In the genomic region with DNA sequence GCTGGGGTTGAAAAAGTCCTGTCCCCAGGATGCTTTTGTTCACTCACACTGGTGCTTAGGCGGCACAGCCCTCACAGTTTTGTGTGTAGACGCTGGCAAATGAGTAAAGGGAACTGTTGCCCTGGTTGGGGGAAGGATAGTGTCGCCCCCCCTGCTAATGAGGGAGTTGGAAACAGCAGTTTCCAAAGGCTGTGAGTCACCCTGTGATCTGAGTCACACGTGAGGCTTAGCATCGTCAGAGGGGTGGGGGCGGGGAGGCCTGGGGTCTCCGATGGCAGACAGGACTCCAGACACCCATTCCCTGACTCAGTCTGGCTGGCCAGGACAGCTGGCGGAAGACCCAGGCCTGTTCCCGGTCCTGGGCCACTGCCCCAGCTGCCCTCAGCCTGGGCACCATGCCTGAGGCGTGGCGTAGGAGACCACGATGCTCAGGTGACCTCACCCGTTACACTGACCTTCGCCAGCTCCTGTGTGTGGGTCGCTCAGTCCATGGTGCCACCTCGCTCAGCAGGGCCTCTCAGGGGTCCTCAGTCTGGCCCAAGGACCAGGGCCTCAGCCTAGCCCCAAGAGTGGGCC, we compare ENCODE assay signal across 1 cellular context.
TF ChIP-seq lines count a peak whose summit lies in the region.

No MANE protein-coding gene starts in this region.

TF ChIP-seq in GM12878, 131 proteins besides CTCF, POLR2A, EP300 and RAD21:
- TF ChIP-seq YBX1 (IDR thresholded peaks at IDR 0.05) (no peak), WRNIP1 (IDR thresholded peaks at IDR 0.05; ENCODE audit: borderline replicate concordance, low read depth, low read length) (no peak), JUNB (IDR thresholded peaks at IDR 0.05) (peak; percentile 53), EED (IDR thresholded peaks at IDR 0.05; ENCODE audit: low read depth) (peak; percentile 60), MTA3 (IDR thresholded peaks at IDR 0.05; ENCODE audit: borderline replicate concordance, low read length) (no peak), DPF2 (IDR thresholded peaks at IDR 0.05) (no peak), BHLHE40 (IDR thresholded peaks at IDR 0.05; ENCODE audit: borderline replicate concordance in 1 of 2, low read depth in 2 of 2, low read length in 1 of 2) (peak; percentile 19 to 27; a peak in 1 of 4 replicates), KLF5 (IDR thresholded peaks at IDR 0.05; ENCODE audit: partially characterized antibody) (no peak), ZNF622 (IDR thresholded peaks at IDR 0.05) (no peak), RB1 (IDR thresholded peaks at IDR 0.05; ENCODE audit: borderline replicate concordance) (no peak), MEF2A (IDR thresholded peaks at IDR 0.05; ENCODE audit: insufficient read depth, low read depth, low read length) (no peak), SREBF2 (IDR thresholded peaks at IDR 0.05; ENCODE audit: low read length) (no peak), ZSCAN29 (IDR thresholded peaks at IDR 0.05) (no peak), NFYA (IDR thresholded peaks at IDR 0.05; ENCODE audit: borderline replicate concordance, low read depth, low read length) (no peak), NR2C1 (IDR thresholded peaks at IDR 0.05) (no peak)
- TF ChIP-seq, protein P1, sequence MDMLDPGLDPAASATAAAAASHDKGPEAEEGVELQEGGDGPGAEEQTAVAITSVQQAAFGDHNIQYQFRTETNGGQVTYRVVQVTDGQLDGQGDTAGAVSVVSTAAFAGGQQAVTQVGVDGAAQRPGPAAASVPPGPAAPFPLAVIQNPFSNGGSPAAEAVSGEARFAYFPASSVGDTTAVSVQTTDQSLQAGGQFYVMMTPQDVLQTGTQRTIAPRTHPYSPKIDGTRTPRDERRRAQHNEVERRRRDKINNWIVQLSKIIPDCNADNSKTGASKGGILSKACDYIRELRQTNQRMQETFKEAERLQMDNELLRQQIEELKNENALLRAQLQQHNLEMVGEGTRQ (IDR thresholded peaks at IDR 0.05; ENCODE audit: borderline replicate concordance, low read depth, low read length): no peak
- TF ChIP-seq, protein P2, sequence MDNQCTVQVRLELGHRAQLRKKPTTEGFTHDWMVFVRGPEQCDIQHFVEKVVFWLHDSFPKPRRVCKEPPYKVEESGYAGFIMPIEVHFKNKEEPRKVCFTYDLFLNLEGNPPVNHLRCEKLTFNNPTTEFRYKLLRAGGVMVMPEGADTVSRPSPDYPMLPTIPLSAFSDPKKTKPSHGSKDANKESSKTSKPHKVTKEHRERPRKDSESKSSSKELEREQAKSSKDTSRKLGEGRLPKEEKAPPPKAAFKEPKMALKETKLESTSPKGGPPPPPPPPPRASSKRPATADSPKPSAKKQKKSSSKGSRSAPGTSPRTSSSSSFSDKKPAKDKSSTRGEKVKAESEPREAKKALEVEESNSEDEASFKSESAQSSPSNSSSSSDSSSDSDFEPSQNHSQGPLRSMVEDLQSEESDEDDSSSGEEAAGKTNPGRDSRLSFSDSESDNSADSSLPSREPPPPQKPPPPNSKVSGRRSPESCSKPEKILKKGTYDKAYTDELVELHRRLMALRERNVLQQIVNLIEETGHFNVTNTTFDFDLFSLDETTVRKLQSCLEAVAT (IDR thresholded peaks at IDR 0.05): no peak
- TF ChIP-seq, protein P3, sequence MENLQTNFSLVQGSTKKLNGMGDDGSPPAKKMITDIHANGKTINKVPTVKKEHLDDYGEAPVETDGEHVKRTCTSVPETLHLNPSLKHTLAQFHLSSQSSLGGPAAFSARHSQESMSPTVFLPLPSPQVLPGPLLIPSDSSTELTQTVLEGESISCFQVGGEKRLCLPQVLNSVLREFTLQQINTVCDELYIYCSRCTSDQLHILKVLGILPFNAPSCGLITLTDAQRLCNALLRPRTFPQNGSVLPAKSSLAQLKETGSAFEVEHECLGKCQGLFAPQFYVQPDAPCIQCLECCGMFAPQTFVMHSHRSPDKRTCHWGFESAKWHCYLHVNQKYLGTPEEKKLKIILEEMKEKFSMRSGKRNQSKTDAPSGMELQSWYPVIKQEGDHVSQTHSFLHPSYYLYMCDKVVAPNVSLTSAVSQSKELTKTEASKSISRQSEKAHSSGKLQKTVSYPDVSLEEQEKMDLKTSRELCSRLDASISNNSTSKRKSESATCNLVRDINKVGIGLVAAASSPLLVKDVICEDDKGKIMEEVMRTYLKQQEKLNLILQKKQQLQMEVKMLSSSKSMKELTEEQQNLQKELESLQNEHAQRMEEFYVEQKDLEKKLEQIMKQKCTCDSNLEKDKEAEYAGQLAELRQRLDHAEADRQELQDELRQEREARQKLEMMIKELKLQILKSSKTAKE (IDR thresholded peaks at IDR 0.05; ENCODE audit: low read depth, poor library complexity, severe bottlenecking): no peak
TF ChIP-seq in GM12878: peak in this region for 3.
